ENCODE assay signal across 34 cellular contexts in genomic region chr1:220076861-220077762, GRCh38. TPM values are rescaled to one million over a fixed set of nuclear protein-coding genes. Genes with fewer than 3 reads are reported as not detected.
DNase-seq lines count a peak whose midpoint lies in the region; ATAC-seq and TF ChIP-seq lines count a peak whose summit lies in the region.
"Had no signal": no experiment of that assay in that cellular context is flagged by ENCODE, and none has a peak within 500 bp of the region (broad histone marks: within the 10 kb centered on the region; RNA-seq: fewer than 3 reads in every experiment).

No MANE protein-coding gene starts in this region.

- no peak overlapping the region for H3K4me3 Mint-ChIP-seq in chondrocyte (ENCODE audit: unreplicated experiment)
- no peak overlapping the region for H3K4me3 Mint-ChIP-seq in stimulated activated memory B cell treated with anti-CD40 and anti-IgM and Interleukin-4, amounts not matched to agents 10 μg/mL and 1 μg/mL and 100 μg/mL, for 72 hours
- H3K4me3 Mint-ChIP-seq: CD14-positive monocyte; effector memory CD8-positive, alpha-beta T cell; neural crest cell; stimulated activated naive CD8-positive, alpha-beta T cell treated with anti-CD3 and anti-CD28 coated beads, Interleukin-15, Interleukin-2, amounts not matched to agents 100 ng/mL and 50 ng/mL, for 24 hours; T-helper 2 cell treated with Interferon-gamma antibody and Interleukin-4, amounts not matched to agents 5 μg/mL and 100 μg/mL, for 36 hours had no signal

- H3K9me3 Mint-ChIP-seq in chondrocyte (ENCODE audit: low read depth) = no peaks in the 10 kb centered on the region
- H3K9me3 Mint-ChIP-seq in stimulated activated memory B cell treated with anti-CD40 and anti-IgM and Interleukin-4, amounts not matched to agents 10 μg/mL and 1 μg/mL and 100 μg/mL, for 72 hours = no peaks in the 10 kb centered on the region
- H3K9me3 Mint-ChIP-seq: activated naive CD4-positive, alpha-beta T cell treated with anti-CD3 and anti-CD28 coated beads, Interleukin-2, amount 50 U/mL, for 72 hours; activated T-helper 2 cell treated with anti-CD3 and anti-CD28 coated beads, Interferon-gamma antibody, Interleukin-2, Interleukin-4, amounts not matched to agents 10 μg/mL and 5 μg/mL and 100 μg/mL, durations not matched to agents 14 hours and 24 hours and 36 hours; effector memory CD8-positive, alpha-beta T cell; stimulated activated naive CD8-positive, alpha-beta T cell treated with anti-CD3 and anti-CD28 coated beads, Interleukin-15, Interleukin-2, amounts not matched to agents 100 ng/mL and 50 ng/mL, for 24 hours; T-helper 2 cell treated with Interferon-gamma antibody and Interleukin-4, amounts not matched to agents 5 μg/mL and 100 μg/mL, for 36 hours had no signal

- H3K27me3 ChIP-seq in IMR-90 (ENCODE audit: control insufficient read depth, insufficient read depth, low read length) = no peaks in the 10 kb centered on the region
- H3K27me3 ChIP-seq in hepatocyte = no peaks in the 10 kb centered on the region
- H3K27me3 ChIP-seq: colonic mucosa, heart right ventricle, right atrium auricular region, spleen had no signal

- H3K18ac ChIP-seq in IMR-90 (ENCODE audit: low read depth, low read length) = no peak overlapping the region

- H3K36me3 Mint-ChIP-seq in chondrocyte (ENCODE audit: low read depth) = peaks cover 5% of the 10 kb centered on the region
- H3K36me3 Mint-ChIP-seq in stimulated activated memory B cell treated with anti-CD40 and anti-IgM and Interleukin-4, amounts not matched to agents 10 μg/mL and 1 μg/mL and 100 μg/mL, for 72 hours = peaks cover 43% of the 10 kb centered on the region
- H3K36me3 Mint-ChIP-seq: activated naive CD4-positive, alpha-beta T cell treated with anti-CD3 and anti-CD28 coated beads, Interleukin-2, amount 50 U/mL, for 72 hours had no signal

- intact Hi-C loops in IMR-90 (cut with micrococcal nuclease) = no loop called here

- H3K9me3 ChIP-seq in IMR-90 (ENCODE audit: control insufficient read depth, insufficient read depth, low read length) (no peaks in the 10 kb centered on the region), hepatocyte (ENCODE audit: low read depth) (no peaks in the 10 kb centered on the region)
- H3K9me3 ChIP-seq: colonic mucosa, heart right ventricle, right atrium auricular region, spleen, thoracic aorta had no signal

- peak overlapping the region; percentile 54 for H3K27ac Mint-ChIP-seq in chondrocyte (ENCODE audit: unreplicated experiment)
- H3K27ac Mint-ChIP-seq in stimulated activated memory B cell treated with anti-CD40 and anti-IgM and Interleukin-4, amounts not matched to agents 10 μg/mL and 1 μg/mL and 100 μg/mL, for 72 hours = no peak overlapping the region
- H3K27ac Mint-ChIP-seq: activated naive CD4-positive, alpha-beta T cell treated with anti-CD3 and anti-CD28 coated beads, Interleukin-2, amount 50 U/mL, for 72 hours; activated T-helper 2 cell treated with anti-CD3 and anti-CD28 coated beads, Interferon-gamma antibody, Interleukin-2, Interleukin-4, amounts not matched to agents 10 μg/mL and 5 μg/mL and 100 μg/mL, durations not matched to agents 14 hours and 24 hours and 36 hours; effector memory CD8-positive, alpha-beta T cell; stimulated activated naive CD8-positive, alpha-beta T cell treated with anti-CD3 and anti-CD28 coated beads, Interleukin-15, Interleukin-2, amounts not matched to agents 100 ng/mL and 50 ng/mL, for 24 hours; T-helper 2 cell treated with Interferon-gamma antibody and Interleukin-4, amounts not matched to agents 5 μg/mL and 100 μg/mL, for 36 hours had no signal

- dilution Hi-C loops in IMR-90 (cut with HindIII; ENCODE audit: low sequenced_read_pairs, unreplicated experiment) = no loop called here

- TF ChIP-seq CTCF in IMR-90 (conservative IDR thresholded peaks at IDR 0.05; ENCODE audit: low read depth, low read length) = no peak
- no peak for TF ChIP-seq CTCF in chondrocyte (IDR thresholded peaks at IDR 0.05)
- no peak for TF ChIP-seq CTCF in hepatocyte (IDR thresholded peaks at IDR 0.05; ENCODE audit: poor library complexity)

- H3K9ac ChIP-seq in IMR-90 (ENCODE audit: low read depth, low read length) = no peak overlapping the region
- H3K9ac ChIP-seq: parathyroid adenoma had no signal

- ATAC-seq in IMR-90 (ENCODE audit: low read depth) = no peak
- no peak for ATAC-seq in GM21723 (IDR thresholded peaks at IDR 0.05; ENCODE audit: unreplicated experiment)
- no peak for ATAC-seq in stimulated activated memory B cell treated with anti-CD40 and anti-IgM and Interleukin-4, amounts not matched to agents 10 μg/mL and 1 μg/mL and 100 μg/mL, for 72 hours
- ATAC-seq: effector memory CD8-positive, alpha-beta T cell; heart right ventricle had no signal

- no TSS peak for BruUV-seq in IMR-90 (replicated peaks; lab: Mats Ljungman, UMichigan)

- CTCF ChIA-PET in IMR-90 (lab: Yijun Ruan, JAX) = no interaction called here

- H3K23ac ChIP-seq in IMR-90 (ENCODE audit: low read depth, low read length) = no peak overlapping the region

- no peak overlapping the region for H3K56ac ChIP-seq in IMR-90 (ENCODE audit: extremely low read depth, insufficient read depth, low read length)

- H3K27me3 Mint-ChIP-seq in chondrocyte (ENCODE audit: low read depth) = no peaks in the 10 kb centered on the region
- no peaks in the 10 kb centered on the region for H3K27me3 Mint-ChIP-seq in stimulated activated memory B cell treated with anti-CD40 and anti-IgM and Interleukin-4, amounts not matched to agents 10 μg/mL and 1 μg/mL and 100 μg/mL, for 72 hours
- H3K27me3 Mint-ChIP-seq: effector memory CD8-positive, alpha-beta T cell; stimulated activated naive CD8-positive, alpha-beta T cell treated with anti-CD3 and anti-CD28 coated beads, Interleukin-15, Interleukin-2, amounts not matched to agents 100 ng/mL and 50 ng/mL, for 24 hours had no signal

- no peak overlapping the region for H4K91ac ChIP-seq in IMR-90 (ENCODE audit: insufficient read depth, low read depth, low read length)

- no peak overlapping the region for H2AK5ac ChIP-seq in IMR-90 (ENCODE audit: low read depth, low read length)

- H3K4me3 ChIP-seq in IMR-90 (ENCODE audit: insufficient read depth, low read depth, low read length) = no peak overlapping the region
- H3K4me3 ChIP-seq in hepatocyte = no peak overlapping the region
- H3K4me3 ChIP-seq: colonic mucosa, heart right ventricle, lung, right atrium auricular region, spleen, thoracic aorta had no signal

- H3K4me2 ChIP-seq in IMR-90 (ENCODE audit: low read depth, low read length) (no peak overlapping the region), hepatocyte (no peak overlapping the region)

- in situ Hi-C loops in IMR-90 (cut with MboI; ENCODE audit: low sequenced_read_pairs) = no loop called here

- H3K36me3 ChIP-seq in IMR-90 (ENCODE audit: control insufficient read depth, insufficient read depth, low read length) (peaks cover 11% of the 10 kb centered on the region), hepatocyte (replicated peaks; ENCODE audit: insufficient read depth, low read depth) (no peaks in the 10 kb centered on the region)

- H3K14ac ChIP-seq in IMR-90 (replicated peaks; ENCODE audit: low read depth, low read length) = no peak overlapping the region; the same call in 1 of the 2 replicates

- peaks cover 11% of the 10 kb centered on the region for H3K79me2 ChIP-seq in hepatocyte
- H3K79me2 ChIP-seq: parathyroid adenoma had no signal

- H3K27ac ChIP-seq in IMR-90 (ENCODE audit: insufficient read depth, low read length) (no peak overlapping the region), hepatocyte (no peak overlapping the region)
- H3K27ac ChIP-seq: colonic mucosa, heart right ventricle, parathyroid adenoma, right atrium auricular region, spleen, thoracic aorta, VCaP had no signal

- no CpG with 5 or more reads among the region's 4 CpGs for WGBS in IMR-90 (ENCODE audit: extremely low coverage in 2 of 2, insufficient read length in 1 of 2), 2 experiments
- WGBS in hepatocyte (ENCODE audit: low lambda C conversion rate, missing lambda C conversion rate) = 98% methylated on average over 4 of the region's 4 CpGs

- no peak overlapping the region for H3K4ac ChIP-seq in IMR-90 (ENCODE audit: low read depth, low read length)

- H4K20me1 ChIP-seq in IMR-90 (ENCODE audit: insufficient read depth, low read length) (no peaks in the 10 kb centered on the region), hepatocyte (ENCODE audit: insufficient read depth, poor library complexity, severe bottlenecking) (no peaks in the 10 kb centered on the region)

- H2BK120ac ChIP-seq in IMR-90 (ENCODE audit: low read depth, low read length) = no peak overlapping the region

- POLR2A ChIA-PET in IMR-90 (lab: Charles Lee; ENCODE audit: unreplicated experiment) = no interaction called here

- peaks cover 5% of the 10 kb centered on the region for H3K4me1 Mint-ChIP-seq in chondrocyte (ENCODE audit: low read depth)
- peaks cover 6% of the 10 kb centered on the region for H3K4me1 Mint-ChIP-seq in stimulated activated memory B cell treated with anti-CD40 and anti-IgM and Interleukin-4, amounts not matched to agents 10 μg/mL and 1 μg/mL and 100 μg/mL, for 72 hours
- H3K4me1 Mint-ChIP-seq: CD14-positive monocyte, neural crest cell had no signal

- H4K8ac ChIP-seq in IMR-90 (ENCODE audit: low read depth in 2 of 2, low read length in 2 of 2) = no peak overlapping the region

- no peak for TF ChIP-seq RAD21 in IMR-90 (IDR thresholded peaks at IDR 0.05; ENCODE audit: low read length)

- H4K5ac ChIP-seq in IMR-90 (ENCODE audit: low read depth, low read length) = no peak overlapping the region

- H2BK15ac ChIP-seq in IMR-90 (ENCODE audit: low read depth, low read length) = no peak overlapping the region

- H2AFZ ChIP-seq in IMR-90 (replicated peaks; ENCODE audit: low read length, poor library complexity) (no peak overlapping the region), hepatocyte (no peak overlapping the region)
- H2AFZ ChIP-seq: parathyroid adenoma had no signal

- DNase-seq in AG20443 (ENCODE audit: low spot score) (peak; percentile 12), IMR-90 (peak; percentile 27), chondrocyte (ENCODE audit: low spot score) (no peak), lung microvascular endothelial cell (ENCODE audit: low read depth in 2 of 2) (peak; percentile 11 to 66), activated gamma-delta T cell (lab: John Stamatoyannopoulos, UW) (no peak), hepatocyte (ENCODE audit: low spot score) (no peak)
- DNase-seq: 8988T; activated CD4-positive, alpha-beta T cell treated with anti-CD3 and anti-CD28 coated beads for 48 hours; colonic mucosa; DMS79 treated with DMSO at 0.1 percent for 48 hours; effector memory CD8-positive, alpha-beta T cell; erythroblast; foreskin fibroblast; heart right ventricle; NCI-H1436; NCI-H2081 treated with DMSO at 0.1 percent for 48 hours; NCI-H226; NCI-H526 treated with DMSO at 0.1 percent for 48 hours; Right ventricle myocardium superior; spleen; stimulated activated CD4-positive, alpha-beta T cell treated with anti-CD3 and anti-CD28 coated beads, Interleukin-2, amount 100 ng/mL, for 24 hours had no signal

- H3K4me1 ChIP-seq in IMR-90 (ENCODE audit: control insufficient read depth, insufficient read depth, low read length) (no peaks in the 10 kb centered on the region), hepatocyte (ENCODE audit: insufficient read depth) (no peaks in the 10 kb centered on the region)
- H3K4me1 ChIP-seq: colonic mucosa, heart right ventricle, parathyroid adenoma, right atrium auricular region, spleen had no signal

- peaks cover 0 to 6% of the 10 kb centered on the region in 2 experiments; a peak in 1 of 4 replicates for H3K79me1 ChIP-seq in IMR-90 (ENCODE audit: low read depth in 1 of 2, low read length in 2 of 2)

- no peaks in the 10 kb centered on the region for H3K9me1 ChIP-seq in IMR-90 (ENCODE audit: insufficient read depth, low read length)

- H2AK9ac ChIP-seq in IMR-90 (replicated peaks; ENCODE audit: low read depth, low read length, poor library complexity) = no peak overlapping the region

- H2BK5ac ChIP-seq in IMR-90 (ENCODE audit: low read depth, low read length, poor library complexity, severe bottlenecking) = no peak overlapping the region

- no peaks in the 10 kb centered on the region for H3K9me2 ChIP-seq in hepatocyte (replicated peaks; ENCODE audit: insufficient read depth)

- no peak for TF ChIP-seq POLR2A in IMR-90 (IDR thresholded peaks at IDR 0.05; ENCODE audit: low read depth, low read length)

- no peak overlapping the region for H2BK20ac ChIP-seq in IMR-90 (ENCODE audit: low read depth, low read length)

RNA-seq across cellular contexts. Expression of gene BPNT1, which starts 12.5 kb away (rescaled TPM):
- 31.9 and 38.2 TPM in 2 replicates for total RNA-seq in IMR-90 (2012; rRNA removed)
- 31.7 and 34.2 TPM in 2 replicates for polyA plus RNA-seq in IMR-90 (2012; rRNA removed)
- polyA plus RNA-seq in IMR-90 (2012; cell fraction: cytosol; rRNA removed) = 9.6 and 18.3 TPM in 2 replicates
- 5.1 and 16.5 TPM in 2 replicates for polyA plus RNA-seq in IMR-90 (2012; cell fraction: nucleus; rRNA removed; ENCODE audit: low replicate concordance)
- 16.3 to 26.5 TPM (median 16.9 TPM) in 3 replicates for total RNA-seq in chondrocyte
- 20.0 and 28.6 TPM in 2 replicates for total RNA-seq in lung microvascular endothelial cell
- 37.6 and 53.4 TPM in 2 replicates for total RNA-seq in hepatocyte
- polyA plus RNA-seq in hepatocyte = 9.7 and 11.2 TPM in 2 replicates

RNA-seq across cellular contexts. Expression of gene IARS2, which starts 16.8 kb away (rescaled TPM):
- 77.4 and 92.2 TPM in 2 replicates for total RNA-seq in IMR-90 (2012; rRNA removed)
- polyA plus RNA-seq in IMR-90 (2012; rRNA removed) = 26.2 and 34.8 TPM in 2 replicates
- 6.7 and 11.2 TPM in 2 replicates for polyA plus RNA-seq in IMR-90 (2012; cell fraction: cytosol; rRNA removed)
- polyA plus RNA-seq in IMR-90 (2012; cell fraction: nucleus; rRNA removed; ENCODE audit: low replicate concordance) = 1.9 and 11.4 TPM in 2 replicates
- 64.2 to 71.9 TPM (median 64.9 TPM) in 3 replicates for total RNA-seq in chondrocyte
- total RNA-seq in lung microvascular endothelial cell = 78.5 and 89.9 TPM in 2 replicates
- 85.8 and 92.9 TPM in 2 replicates for total RNA-seq in hepatocyte
- 48.1 and 55.2 TPM in 2 replicates for polyA plus RNA-seq in hepatocyte

RNA-seq across cellular contexts. Expression of gene EPRS1, which starts 30.8 kb away (rescaled TPM):
- total RNA-seq in IMR-90 (2012; rRNA removed) (159 and 206 TPM in 2 replicates), chondrocyte (134 to 181 TPM (median 178 TPM) in 3 replicates), lung microvascular endothelial cell (84.8 and 101 TPM in 2 replicates), hepatocyte (66.3 and 73.9 TPM in 2 replicates)
- polyA plus RNA-seq in IMR-90 (2012; rRNA removed) (48.0 and 48.9 TPM in 2 replicates), hepatocyte (49.7 and 50.7 TPM in 2 replicates)
- polyA plus RNA-seq in IMR-90 (2012; cell fraction: cytosol; rRNA removed) = 7.8 and 10.9 TPM in 2 replicates
- 5.6 and 46.3 TPM in 2 replicates for polyA plus RNA-seq in IMR-90 (2012; cell fraction: nucleus; rRNA removed; ENCODE audit: low replicate concordance)

Comparison
In these comparisons a context has a peak if more than half of its experiments do, and no peak if none do; other contexts are left out.
1. DNase-seq: peak in AG20443 (single experiment), IMR-90 (single experiment) and lung microvascular endothelial cell (2 of 2); none in chondrocyte (single experiment), activated gamma-delta T cell (single experiment) and hepatocyte (single experiment).